8 cellular contexts compared by ENCODE assay signal in the genomic region with DNA sequence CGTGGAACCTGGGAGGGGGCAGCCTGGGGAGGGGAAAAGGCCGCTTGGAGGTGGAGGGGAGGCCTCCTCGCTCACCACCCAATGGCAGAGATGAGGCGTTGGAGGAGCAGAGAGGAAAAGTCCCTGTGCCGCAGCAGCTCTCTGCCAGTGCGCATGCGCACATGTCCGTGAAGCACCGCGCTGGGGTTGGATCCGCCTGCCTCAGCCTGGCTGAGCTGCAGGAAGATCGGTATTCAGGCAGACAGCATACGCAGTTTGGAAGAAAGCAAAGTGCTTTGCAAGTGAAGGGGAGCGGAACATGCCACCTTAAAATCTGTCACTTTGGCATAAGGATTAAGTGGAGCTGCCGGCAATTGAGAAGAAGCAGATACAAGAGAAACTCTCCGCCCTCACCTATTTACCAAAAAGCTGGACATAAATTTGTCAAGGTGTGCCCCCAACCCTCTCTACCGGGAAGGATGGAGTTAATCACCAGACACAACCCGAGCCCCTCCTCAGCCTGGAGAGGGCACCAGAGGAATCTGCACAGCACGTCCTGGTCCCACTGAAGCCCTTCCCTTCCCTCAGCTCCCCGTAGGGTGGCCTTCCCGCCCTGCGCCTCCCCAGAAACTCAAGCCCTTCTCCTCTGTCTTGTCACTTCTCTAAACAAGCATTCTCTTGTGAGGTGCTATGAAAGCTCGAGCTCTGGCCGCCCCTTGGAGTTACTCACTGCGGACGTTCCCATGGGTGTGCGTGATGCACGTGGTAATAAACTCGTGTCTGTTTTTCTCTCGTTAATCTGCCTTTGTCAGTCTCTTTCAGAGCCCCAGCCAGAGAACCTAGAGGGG. TPM values are rescaled to one million over a fixed set of nuclear protein-coding genes. Genes with fewer than 3 reads are reported as not detected.
A peak's percentile ranks its signal among the peaks of the same experiment; 100 is the strongest.
DNase-seq lines count a peak whose midpoint lies in the region; ATAC-seq, FAIRE-seq and TF ChIP-seq lines count a peak whose summit lies in the region.

No MANE protein-coding gene starts in this region.

- H3K9ac ChIP-seq in endothelial cell of umbilical vein (replicated peaks; ENCODE audit: extremely low read depth, insufficient read depth, low read length) (no peak overlapping the region), Karpas-422 (ENCODE audit: low read length) (no peak overlapping the region)

- H3K9me3 ChIP-seq in endothelial cell of umbilical vein (replicated peaks; ENCODE audit: control insufficient read depth, insufficient read depth, low read length) (no peaks in the 10 kb centered on the region), Karpas-422 (ENCODE audit: low read length) (no peaks in the 10 kb centered on the region)

- no peak for TF ChIP-seq POLR2A in endothelial cell of umbilical vein (IDR thresholded peaks at IDR 0.05; ENCODE audit: low read depth, low read length)

- intact Hi-C loops in endothelial cell of umbilical vein (cut with micrococcal nuclease), result loop anchor here (5.0 to 10.0 kb wide), 2 partner anchors 98 to 994 kb away; a partner anchor contains a TSS

- H3K79me2 ChIP-seq in endothelial cell of umbilical vein (ENCODE audit: control insufficient read depth, insufficient read depth, low read length) (no peaks in the 10 kb centered on the region), Karpas-422 (ENCODE audit: low read length) (no peaks in the 10 kb centered on the region)

- FAIRE-seq in GM18507 (lab: Jason Lieb, UNC) (peak; percentile 74), endothelial cell of umbilical vein (lab: Jason Lieb, UNC) (peak; percentile 93)

- no peak overlapping the region for H3K27ac ChIP-seq in endothelial cell of umbilical vein (ENCODE audit: insufficient read depth, low read depth, low read length)
- H3K27ac ChIP-seq in Karpas-422 (ENCODE audit: low read length), result no peak overlapping the region

- dilution Hi-C loops in endothelial cell of umbilical vein (cut with MboI; ENCODE audit: extremely low pct_ligation_motif_present, low sequenced_read_pairs), result no loop called here

- H3K27me3 ChIP-seq in endothelial cell of umbilical vein (ENCODE audit: control insufficient read depth in 2 of 2, insufficient read depth in 2 of 2, low read length in 2 of 2), result peaks cover 2 to 3% of the 10 kb centered on the region in 2 experiments
- no peaks in the 10 kb centered on the region for H3K27me3 ChIP-seq in Karpas-422 (ENCODE audit: low read length)

- H3K4me1 ChIP-seq in endothelial cell of umbilical vein (ENCODE audit: control insufficient read depth, extremely low read depth, insufficient read depth, low read length) (peaks cover 7% of the 10 kb centered on the region), Karpas-422 (ENCODE audit: low read length) (peaks cover 27% of the 10 kb centered on the region)

- no peaks in the 10 kb centered on the region for H3K9me2 ChIP-seq in Karpas-422 (replicated peaks; ENCODE audit: insufficient read depth, low read length)

- peak; percentile 67 for ATAC-seq in HG03159 (IDR thresholded peaks at IDR 0.05; ENCODE audit: unreplicated experiment)

- CTCF ChIA-PET in endothelial cell of umbilical vein (lab: Charles Lee), result interaction anchor here (0.7 to 1.0 kb wide), 3 partner anchors 11 to 20 kb away, joined by 3 read pairs; no protein-coding TSS in a partner anchor

- no TSS peak for BruUV-seq in endothelial cell of umbilical vein (replicated peaks; lab: Mats Ljungman, UMichigan)

- peak overlapping the region in 2 of 3 experiments; percentile 14 to 35 for H3K4me3 ChIP-seq in endothelial cell of umbilical vein (replicated peaks in 1 of 3; ENCODE audit: insufficient read depth in 1 of 3, low read depth in 1 of 3, low read length in 3 of 3)
- no peak overlapping the region for H3K4me3 ChIP-seq in Karpas-422 (ENCODE audit: low read length)

- no peaks in the 10 kb centered on the region for H3K36me3 ChIP-seq in endothelial cell of umbilical vein (ENCODE audit: control insufficient read depth in 2 of 2, extremely low read depth in 1 of 2, insufficient read depth in 2 of 2, low read length in 2 of 2)
- no peaks in the 10 kb centered on the region for H3K36me3 ChIP-seq in Karpas-422 (ENCODE audit: insufficient read depth, low read length)

- H2AFZ ChIP-seq in endothelial cell of umbilical vein (ENCODE audit: low read depth, low read length) (peak overlapping the region; percentile 84), Karpas-422 (ENCODE audit: low read length) (no peak overlapping the region)

- H4K20me1 ChIP-seq in endothelial cell of umbilical vein (replicated peaks; ENCODE audit: control insufficient read depth, extremely low read depth, insufficient read depth, low read length), result no peaks in the 10 kb centered on the region
- H4K20me1 ChIP-seq in Karpas-422 (ENCODE audit: insufficient read depth, low read depth, low read length), result no peaks in the 10 kb centered on the region

- H3K9me1 ChIP-seq in endothelial cell of umbilical vein (replicated peaks; ENCODE audit: control insufficient read depth, extremely low read depth, insufficient read depth, low read length), result no peaks in the 10 kb centered on the region

- DNase-seq in GM18507 (ENCODE audit: extremely low spot score, insufficient read length, low read depth) (peak; percentile 46), NCI-H774 (lab: John Stamatoyannopoulos, UW) (peak; percentile 70), activated T-cell treated with anti-CD3 and anti-CD28 coated beads for 1 hour (ENCODE audit: low read depth) (peak; percentile 63), endothelial cell of umbilical vein (ENCODE audit: low read depth, low spot score) (peak; percentile 80), mesenteric fat pad (ENCODE audit: low spot score) (peak; percentile 94), Karpas-422 (no peak)
- DNase-seq in stimulated activated CD4-positive, alpha-beta T cell treated with anti-CD3 and anti-CD28 coated beads, TNF-alpha, amount 100 ng/mL, for 48 hours (ENCODE audit: low read depth in 3 of 3), result peak; percentile 59 to 63 (median 62)

- TF ChIP-seq CTCF in endothelial cell of umbilical vein (IDR thresholded peaks at IDR 0.05; ENCODE audit: extremely low read depth in 1 of 2, insufficient read depth in 1 of 2, low read depth in 1 of 2, low read length in 2 of 2), result no peak

- POLR2A ChIA-PET in endothelial cell of umbilical vein (lab: Charles Lee), result no interaction called here

- H3K4me2 ChIP-seq in endothelial cell of umbilical vein (ENCODE audit: insufficient read depth, low read length) (peak overlapping the region; percentile 83), Karpas-422 (ENCODE audit: low read depth, low read length, poor library complexity, severe bottlenecking) (no peak overlapping the region)

TF ChIP-seq in endothelial cell of umbilical vein, 7 proteins besides CTCF, POLR2A, EP300 and RAD21:
- TF ChIP-seq POLR2AphosphoS5 (IDR thresholded peaks at IDR 0.05; ENCODE audit: insufficient read depth, low read depth, low read length) (no peak), FOS (IDR thresholded peaks at IDR 0.05; ENCODE audit: borderline replicate concordance, insufficient read depth, low read length) (no peak), JUN (IDR thresholded peaks at IDR 0.05; ENCODE audit: borderline replicate concordance, insufficient read depth, insufficient read length, low read depth) (no peak), GATA2 (IDR thresholded peaks at IDR 0.05; ENCODE audit: insufficient read depth, insufficient read length, low read depth, low read length) (no peak), EZH2 (IDR thresholded peaks at IDR 0.05; ENCODE audit: borderline replicate concordance, low read depth, low read length, severe bottlenecking) (peak; percentile 51), MYC (IDR thresholded peaks at IDR 0.05; ENCODE audit: low read depth, low read length) (no peak)
- TF ChIP-seq, protein P1, sequence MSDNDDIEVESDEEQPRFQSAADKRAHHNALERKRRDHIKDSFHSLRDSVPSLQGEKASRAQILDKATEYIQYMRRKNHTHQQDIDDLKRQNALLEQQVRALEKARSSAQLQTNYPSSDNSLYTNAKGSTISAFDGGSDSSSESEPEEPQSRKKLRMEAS (IDR thresholded peaks at IDR 0.05; ENCODE audit: insufficient read depth, insufficient read length), result no peak

RNA-seq across cellular contexts. Expression of a gene that starts 32.2 kb away (rescaled TPM):
- total RNA-seq in endothelial cell of umbilical vein (not detected in 2 replicates), mesenteric fat pad (not detected)
- polyA plus RNA-seq in endothelial cell of umbilical vein, result not detected in 2 replicates
- not detected in 2 replicates for polyA plus RNA-seq in endothelial cell of umbilical vein (2011; cell fraction: cytosol; rRNA removed)
- not detected in 2 replicates for polyA plus RNA-seq in endothelial cell of umbilical vein (2011; cell fraction: nucleus; rRNA removed)
- not detected in 2 replicates for polyA plus RNA-seq in endothelial cell of umbilical vein (2012)
- polyA minus RNA-seq in endothelial cell of umbilical vein, result not detected in 2 replicates
- not detected for polyA minus RNA-seq in endothelial cell of umbilical vein (2011; cell fraction: cytosol; rRNA and poly(A)+ RNA removed)
- not detected in 2 replicates for polyA minus RNA-seq in endothelial cell of umbilical vein (2011; cell fraction: nucleus; rRNA and poly(A)+ RNA removed)
- not detected in 2 replicates for total RNA-seq in Karpas-422 (2014; rRNA removed; shearing (Covaris generic); ENCODE audit: low replicate concordance)
